8 cellular contexts compared by ENCODE assay signal in the genomic region with DNA sequence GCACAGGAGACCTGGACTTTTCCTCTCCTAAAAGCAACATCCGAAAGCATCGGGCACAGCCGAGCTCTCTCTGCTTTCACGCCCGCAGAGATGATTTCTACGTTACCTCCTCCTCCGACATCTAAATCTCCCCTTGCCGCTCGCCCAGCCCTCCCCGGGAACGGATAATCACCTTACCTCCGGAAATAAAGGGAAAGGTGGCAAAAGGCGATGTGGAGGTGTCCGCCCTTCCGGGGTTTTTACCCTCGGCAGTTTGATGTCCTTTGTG. TPM values are rescaled to one million over a fixed set of nuclear protein-coding genes. Genes with fewer than 3 reads are reported as not detected.
DNase-seq lines count a peak whose midpoint lies in the region; ATAC-seq and TF ChIP-seq lines count a peak whose summit lies in the region.

No MANE protein-coding gene starts in this region.

- POLR2A ChIA-PET in activated naive CD8-positive, alpha-beta T cell treated with anti-CD3 and anti-CD28 coated beads, Interleukin-2, amount 10 ng/mL, durations not matched to agents 7 days and 5 days (lab: Charles Lee), result interaction anchor here (0.6 to 4.1 kb wide), 31 partner anchors 12 to 1439 kb away, joined by 3 to 198 read pairs (median 5); a partner anchor contains a TSS

- H3K4me3 Mint-ChIP-seq in activated naive CD8-positive, alpha-beta T cell treated with anti-CD3 and anti-CD28 coated beads, Interleukin-2, amount 10 ng/mL, durations not matched to agents 7 days and 5 days, result no peak overlapping the region
- no peak overlapping the region for H3K4me3 Mint-ChIP-seq in activated naive CD8-positive, alpha-beta T cell treated with anti-CD3 and anti-CD28 coated beads for 36 hours

- no peak for TF ChIP-seq POLR2A in upper lobe of left lung (IDR thresholded peaks at IDR 0.05)

- H3K27ac Mint-ChIP-seq in activated naive CD8-positive, alpha-beta T cell treated with anti-CD3 and anti-CD28 coated beads, Interleukin-2, amount 10 ng/mL, durations not matched to agents 7 days and 5 days, result no peak overlapping the region
- H3K27ac Mint-ChIP-seq in activated naive CD8-positive, alpha-beta T cell treated with anti-CD3 and anti-CD28 coated beads for 36 hours, result no peak overlapping the region

- H3K27me3 Mint-ChIP-seq in activated naive CD8-positive, alpha-beta T cell treated with anti-CD3 and anti-CD28 coated beads, Interleukin-2, amount 10 ng/mL, durations not matched to agents 7 days and 5 days, result no peaks in the 10 kb centered on the region
- H3K27me3 Mint-ChIP-seq in activated naive CD8-positive, alpha-beta T cell treated with anti-CD3 and anti-CD28 coated beads for 36 hours, result peaks cover 10% of the 10 kb centered on the region

- peak overlapping the region; percentile 56 to 68 (median 60) for H3K4me3 ChIP-seq in upper lobe of left lung

- peaks cover 0 to 20% (median 3%) of the 10 kb centered on the region in 4 donors for H3K27me3 ChIP-seq in upper lobe of left lung

- no peaks in the 10 kb centered on the region for H3K36me3 ChIP-seq in upper lobe of left lung

- WGBS in upper lobe of left lung, 2 donors, result 1% methylated on average over 16 of the region's 16 CpGs

- TF ChIP-seq CTCF in upper lobe of left lung (IDR thresholded peaks at IDR 0.05), result no peak

- TF ChIP-seq EP300 in upper lobe of left lung (IDR thresholded peaks at IDR 0.05), result no peak

- peaks cover 18% of the 10 kb centered on the region for H3K36me3 Mint-ChIP-seq in activated naive CD8-positive, alpha-beta T cell treated with anti-CD3 and anti-CD28 coated beads, Interleukin-2, amount 10 ng/mL, durations not matched to agents 7 days and 5 days
- H3K36me3 Mint-ChIP-seq in activated naive CD8-positive, alpha-beta T cell treated with anti-CD3 and anti-CD28 coated beads for 36 hours, result peaks cover 25% of the 10 kb centered on the region

- H3K27ac ChIP-seq in upper lobe of left lung, result peak overlapping the region; percentile 78 to 92 (median 88)

- in situ Hi-C loops in G401 (cut with HindIII; ENCODE audit: low sequenced_read_pairs), result no loop called here

- H3K9me3 ChIP-seq in upper lobe of left lung, result no peaks in the 10 kb centered on the region

- DNase-seq in activated naive CD8-positive, alpha-beta T cell treated with anti-CD3 and anti-CD28 coated beads, Interleukin-2, amount 10 ng/mL, durations not matched to agents 7 days and 5 days, result no peak
- DNase-seq in activated naive CD8-positive, alpha-beta T cell treated with anti-CD3 and anti-CD28 coated beads for 36 hours, result no peak
- DNase-seq in amniotic epithelial cell (ENCODE audit: low read depth), result peak; percentile 9
- DNase-seq in left lobe of liver (ENCODE audit: low spot score), result no peak
- DNase-seq in upper lobe of left lung, result no peak
- DNase-seq in G401 (ENCODE audit: low spot score), result no peak

- ATAC-seq in activated naive CD8-positive, alpha-beta T cell treated with anti-CD3 and anti-CD28 coated beads, Interleukin-2, amount 10 ng/mL, durations not matched to agents 7 days and 5 days (ENCODE audit: low read depth), result peak; percentile 2
- ATAC-seq in left lobe of liver, result peak; percentile 17
- ATAC-seq in upper lobe of left lung (ENCODE audit: low FRiP score in 2 of 2), result peak in 1 of 2 donors; percentile 2
- no peak for ATAC-seq in HG03139 (IDR thresholded peaks at IDR 0.05; ENCODE audit: unreplicated experiment)
- ATAC-seq in GM21825 (IDR thresholded peaks at IDR 0.05; ENCODE audit: unreplicated experiment), result no peak

- no peaks in the 10 kb centered on the region for H3K9me3 Mint-ChIP-seq in activated naive CD8-positive, alpha-beta T cell treated with anti-CD3 and anti-CD28 coated beads, Interleukin-2, amount 10 ng/mL, durations not matched to agents 7 days and 5 days
- no peaks in the 10 kb centered on the region for H3K9me3 Mint-ChIP-seq in activated naive CD8-positive, alpha-beta T cell treated with anti-CD3 and anti-CD28 coated beads for 36 hours

- H3K4me1 Mint-ChIP-seq in activated naive CD8-positive, alpha-beta T cell treated with anti-CD3 and anti-CD28 coated beads, Interleukin-2, amount 10 ng/mL, durations not matched to agents 7 days and 5 days, result peaks cover 20% of the 10 kb centered on the region
- H3K4me1 Mint-ChIP-seq in activated naive CD8-positive, alpha-beta T cell treated with anti-CD3 and anti-CD28 coated beads for 36 hours, result peaks cover 41% of the 10 kb centered on the region

- H3K4me1 ChIP-seq in upper lobe of left lung, result peaks cover 28 to 44% (median 37%) of the 10 kb centered on the region in 4 donors

RNA-seq across cellular contexts. Expression of a gene that starts 0.6 kb away (rescaled TPM):
- total RNA-seq in activated naive CD8-positive, alpha-beta T cell treated with anti-CD3 and anti-CD28 coated beads, Interleukin-2, amount 10 ng/mL, durations not matched to agents 7 days and 5 days, result 100 to 1,000 TPM; 194 to 207 TPM
- 100 to 1,000 TPM; 255 to 260 TPM for total RNA-seq in activated naive CD8-positive, alpha-beta T cell treated with anti-CD3 and anti-CD28 coated beads for 36 hours
- total RNA-seq in left lobe of liver (7.7 TPM), upper lobe of left lung (10 to 100 TPM; 12.7 to 75.7 (median 49.9) TPM)
- total RNA-seq in G401 (2014; rRNA removed; shearing (Covaris generic)), result 45.7 and 61.6 TPM in 2 replicates

Comparison
In these comparisons a context has a peak if more than half of its experiments do, and no peak if none do; other contexts are left out.
1. ATAC-seq: peak in activated naive CD8-positive, alpha-beta T cell treated with anti-CD3 and anti-CD28 coated beads, Interleukin-2, amount 10 ng/mL, durations not matched to agents 7 days and 5 days (single experiment) and left lobe of liver (single experiment); none in HG03139 (single experiment) and GM21825 (single experiment).